Comparison of ENCODE assay signal across 31 cellular contexts in the genomic region with DNA sequence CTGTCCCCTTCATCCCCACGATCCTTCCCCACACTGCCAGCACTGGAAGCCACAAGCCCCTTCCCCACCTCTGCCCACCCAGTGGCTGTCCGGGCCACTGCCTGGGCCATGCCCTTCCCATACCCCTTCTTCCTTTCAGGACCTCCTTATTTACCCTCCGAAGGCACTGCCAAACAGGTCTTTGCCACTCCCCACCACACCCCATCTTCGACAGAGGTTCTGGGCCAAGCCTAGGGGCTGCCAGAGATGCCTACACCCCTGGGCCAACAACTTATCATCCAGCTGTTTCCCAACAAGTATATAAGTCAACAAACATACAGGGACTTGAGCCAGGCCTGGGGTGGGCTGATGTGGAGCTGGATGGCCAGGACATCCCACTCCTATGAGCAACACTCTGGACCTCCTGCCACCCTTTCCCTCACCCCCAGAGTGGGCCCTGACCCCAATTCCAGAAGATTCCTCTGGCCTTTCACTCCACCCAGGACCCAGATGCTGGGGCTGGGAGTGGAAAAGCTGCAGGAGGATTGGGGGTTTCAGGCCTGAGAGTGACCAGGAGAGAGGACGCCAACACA. TPM values are rescaled to one million over a fixed set of nuclear protein-coding genes. Genes with fewer than 3 reads are reported as not detected.
DNase-seq lines count a peak whose midpoint lies in the region; ATAC-seq and TF ChIP-seq lines count a peak whose summit lies in the region.
"Had no signal": no experiment of that assay in that cellular context is flagged by ENCODE, and none has a peak within 500 bp of the region (broad histone marks: within the 10 kb centered on the region; RNA-seq: fewer than 3 reads in every experiment).

No MANE protein-coding gene starts in this region.

- H3K4me1 Mint-ChIP-seq in activated naive CD4-positive, alpha-beta T cell treated with anti-CD3 and anti-CD28 coated beads, Interleukin-2, amount 50 U/mL, for 24 hours = peaks cover 22% of the 10 kb centered on the region
- H3K4me1 Mint-ChIP-seq in activated naive CD4-positive, alpha-beta T cell treated with anti-CD3 and anti-CD28 coated beads for 36 hours (ENCODE audit: low read depth) = peaks cover 28% of the 10 kb centered on the region

- no peak for DNase-seq in activated naive CD4-positive, alpha-beta T cell treated with anti-CD3 and anti-CD28 coated beads for 36 hours
- DNase-seq in colonic mucosa (peak; percentile 80), transverse colon (peak; percentile 74), NCI-H1930 (lab: John Stamatoyannopoulos, UW) (no peak)
- DNase-seq: activated CD8-positive, alpha-beta memory T cell treated with anti-CD3 and anti-CD28 coated beads, Interleukin-2, amount 10 ng/mL, durations not matched to agents 7 days and 5 days; activated naive CD4-positive, alpha-beta T cell treated with Interleukin-2 at 50 U/mL for 16 hours; activated T-cell treated with anti-CD3 and anti-CD28 coated beads, Interleukin-2, amount 50 U/mL, for 48 hours; effector CD8-positive, alpha-beta T cell; glutamatergic neuron; GOT3; left ventricle myocardium superior; naive thymus-derived CD8-positive, alpha-beta T cell; NCI-H2029; NCI-H524 treated with DMSO at 0.1 percent for 48 hours; ovary; PC-3; stimulated activated naive CD4-positive, alpha-beta T cell had no signal

- WGBS in transverse colon (ENCODE audit: low coverage in 1 of 2), 2 donors = 49% methylated on average over 4 of the region's 5 CpGs; no CpG with 5 or more reads in 1 of the 2 donors

- no peak overlapping the region for H3K4me3 Mint-ChIP-seq in activated naive CD4-positive, alpha-beta T cell treated with anti-CD3 and anti-CD28 coated beads, Interleukin-2, amount 50 U/mL, for 24 hours
- no peak overlapping the region for H3K4me3 Mint-ChIP-seq in activated naive CD4-positive, alpha-beta T cell treated with anti-CD3 and anti-CD28 coated beads for 36 hours
- H3K4me3 Mint-ChIP-seq: activated CD8-positive, alpha-beta memory T cell treated with anti-CD3 and anti-CD28 coated beads, Interleukin-2, amount 10 ng/mL, durations not matched to agents 7 days and 5 days had no signal

- CTCF ChIA-PET in activated naive CD4-positive, alpha-beta T cell treated with anti-CD3 and anti-CD28 coated beads for 36 hours (lab: Charles Lee) = interaction anchor here (0.6 to 8.4 kb wide), 7 partner anchors 11 to 563 kb away, joined by 3 to 213 read pairs (median 4); partner anchors contain the start of gene STARD3

- peaks cover 18% of the 10 kb centered on the region for H3K27me3 Mint-ChIP-seq in activated naive CD4-positive, alpha-beta T cell treated with anti-CD3 and anti-CD28 coated beads, Interleukin-2, amount 50 U/mL, for 24 hours
- H3K27me3 Mint-ChIP-seq in activated naive CD4-positive, alpha-beta T cell treated with anti-CD3 and anti-CD28 coated beads for 36 hours (ENCODE audit: low read depth) = peaks cover 29% of the 10 kb centered on the region

- no peaks in the 10 kb centered on the region for H3K9me3 Mint-ChIP-seq in activated naive CD4-positive, alpha-beta T cell treated with anti-CD3 and anti-CD28 coated beads, Interleukin-2, amount 50 U/mL, for 24 hours
- H3K9me3 Mint-ChIP-seq in activated naive CD4-positive, alpha-beta T cell treated with anti-CD3 and anti-CD28 coated beads for 36 hours = no peaks in the 10 kb centered on the region
- H3K9me3 Mint-ChIP-seq: naive thymus-derived CD8-positive, alpha-beta T cell had no signal

- ATAC-seq in GM18870 (IDR thresholded peaks at IDR 0.05; ENCODE audit: unreplicated experiment) (no peak), HG03378 (IDR thresholded peaks at IDR 0.05; ENCODE audit: unreplicated experiment) (no peak)
- ATAC-seq: activated CD8-positive, alpha-beta memory T cell treated with anti-CD3 and anti-CD28 coated beads, Interleukin-2, amount 10 ng/mL, durations not matched to agents 7 days and 5 days; left ventricle myocardium superior; naive thymus-derived CD8-positive, alpha-beta T cell; PC-3 had no signal

- H3K27ac ChIP-seq in colonic mucosa (peak overlapping the region; percentile 33), mucosa of rectum (ENCODE audit: low read depth in 2 of 2, low read length in 2 of 2) (peak overlapping the region; percentile 98 to 99), transverse colon (peak overlapping the region; percentile 90 to 93 (median 91))
- H3K27ac ChIP-seq: 22Rv1, epithelial cell of prostate, ovary, SK-N-MC had no signal

- H3K4me1 ChIP-seq in colonic mucosa = peaks cover 3% of the 10 kb centered on the region
- H3K4me1 ChIP-seq in mucosa of rectum (ENCODE audit: control insufficient read depth in 2 of 2, insufficient read depth in 2 of 2, low read length in 2 of 2) = peaks cover 38 to 50% of the 10 kb centered on the region in 2 donors
- peaks cover 17 to 53% (median 44%) of the 10 kb centered on the region in 4 donors for H3K4me1 ChIP-seq in transverse colon

- H3K27me3 ChIP-seq in colonic mucosa (peaks cover 11% of the 10 kb centered on the region), mucosa of rectum (ENCODE audit: control insufficient read depth in 2 of 2, insufficient read depth in 2 of 2, low read length in 2 of 2) (peaks cover 0 to 10% of the 10 kb centered on the region in 2 donors), transverse colon (peaks cover 45% of the 10 kb centered on the region)
- H3K27me3 ChIP-seq: ovary had no signal

- H3K36me3 Mint-ChIP-seq in activated naive CD4-positive, alpha-beta T cell treated with anti-CD3 and anti-CD28 coated beads, Interleukin-2, amount 50 U/mL, for 24 hours = no peaks in the 10 kb centered on the region
- H3K36me3 Mint-ChIP-seq in activated naive CD4-positive, alpha-beta T cell treated with anti-CD3 and anti-CD28 coated beads for 36 hours (ENCODE audit: low read depth) = no peaks in the 10 kb centered on the region
- H3K36me3 Mint-ChIP-seq: activated CD8-positive, alpha-beta memory T cell treated with anti-CD3 and anti-CD28 coated beads, Interleukin-2, amount 10 ng/mL, durations not matched to agents 7 days and 5 days had no signal

- peak overlapping the region; percentile 52 to 93 for H3K9ac ChIP-seq in colonic mucosa (ENCODE audit: low read depth in 2 of 2, low read length in 2 of 2)
- peak overlapping the region; percentile 41 to 99 for H3K9ac ChIP-seq in mucosa of rectum (ENCODE audit: low read depth in 1 of 2, low read length in 2 of 2)

- no peak for TF ChIP-seq EP300 in transverse colon (IDR thresholded peaks at IDR 0.05; ENCODE audit: low read depth)

- intact Hi-C loops in activated naive CD4-positive, alpha-beta T cell treated with anti-CD3 and anti-CD28 coated beads for 36 hours (cut with micrococcal nuclease) = no loop called here
- intact Hi-C loops in colonic mucosa (cut with DNase I) = loop anchor here (5.0 kb wide), 1 partner anchor 112 kb away; the partner anchor contains the start of gene GRB7
- intact Hi-C loops in transverse colon (cut with DNase I; ENCODE audit: low total_unique reads) = no loop called here

- no peak for TF ChIP-seq CTCF in colonic mucosa (IDR thresholded peaks at IDR 0.05)
- no peak for TF ChIP-seq CTCF in transverse colon (IDR thresholded peaks at IDR 0.05)

- H3K27ac Mint-ChIP-seq in activated naive CD4-positive, alpha-beta T cell treated with anti-CD3 and anti-CD28 coated beads, Interleukin-2, amount 50 U/mL, for 24 hours = peak overlapping the region; percentile 74
- H3K27ac Mint-ChIP-seq in activated naive CD4-positive, alpha-beta T cell treated with anti-CD3 and anti-CD28 coated beads for 36 hours = no peak overlapping the region
- H3K27ac Mint-ChIP-seq: activated CD8-positive, alpha-beta memory T cell treated with anti-CD3 and anti-CD28 coated beads, Interleukin-2, amount 10 ng/mL, durations not matched to agents 7 days and 5 days had no signal

- TF ChIP-seq POLR2A in transverse colon (IDR thresholded peaks at IDR 0.05) = peak; percentile 32

- in situ Hi-C loops in transverse colon (cut with MboI; ENCODE audit: low pct_ligation_motif_present in 1 of 4, low pct_unique_long_range_greater_than_20kb in 1 of 4, low sequenced_read_pairs in 3 of 4) = loop anchor here in 3 of 4 donors (10.0 to 25.0 kb wide), 3 partner anchors 112 to 130 kb away; partner anchors contain the start of genes GRB7 (in 1 of the 3) and MIEN1 (in 1 of the 3)

- H3K4me3 ChIP-seq in colonic mucosa = no peak overlapping the region
- peak overlapping the region in 1 of 2 donors; percentile 76 for H3K4me3 ChIP-seq in mucosa of rectum (ENCODE audit: low read length in 2 of 2)
- H3K4me3 ChIP-seq in transverse colon = peak overlapping the region in 1 of 4 donors; percentile 60
- H3K4me3 ChIP-seq: ovary, SK-N-MC had no signal

- H3K9me3 ChIP-seq in colonic mucosa = no peaks in the 10 kb centered on the region
- H3K9me3 ChIP-seq in mucosa of rectum (ENCODE audit: control insufficient read depth in 2 of 2, low read length in 2 of 2) = no peaks in the 10 kb centered on the region
- no peaks in the 10 kb centered on the region for H3K9me3 ChIP-seq in transverse colon
- H3K9me3 ChIP-seq: breast epithelium, ovary had no signal

- H3K36me3 ChIP-seq in colonic mucosa = no peaks in the 10 kb centered on the region
- H3K36me3 ChIP-seq in mucosa of rectum (ENCODE audit: control insufficient read depth in 2 of 2, insufficient read depth in 2 of 2, low read length in 2 of 2) = peaks cover 0 to under 1% of the 10 kb centered on the region in 2 donors
- no peaks in the 10 kb centered on the region for H3K36me3 ChIP-seq in transverse colon
- H3K36me3 ChIP-seq: breast epithelium, ovary had no signal

RNA-seq across cellular contexts. Expression of gene PPP1R1B, which starts 1.5 kb away (rescaled TPM):
- under 1 TPM in 1 of 2 experiments, not detected in 1; 0.14 TPM for total RNA-seq in activated naive CD4-positive, alpha-beta T cell treated with anti-CD3 and anti-CD28 coated beads for 36 hours
- 100 to 1,000 TPM; 331 to 350 TPM for total RNA-seq in colonic mucosa
- 100 to 1,000 TPM; 125 to 509 (median 223) TPM for total RNA-seq in transverse colon
- total RNA-seq: activated CD8-positive, alpha-beta memory T cell treated with anti-CD3 and anti-CD28 coated beads, Interleukin-2, amount 10 ng/mL, durations not matched to agents 7 days and 5 days; fibroblast of villous mesenchyme; HT1080; M059J; naive thymus-derived CD8-positive, alpha-beta T cell; T-helper 1 cell treated with Interleukin-12 subunit alpha and Interleukin-12 subunit beta and Interleukin-4 antibody, amounts not matched to agents 30 ng/mL and 1 ng/mL, for 36 hours had no signal

RNA-seq across cellular contexts. Expression of gene STARD3, which starts 11.7 kb away (rescaled TPM):
- 10 to 100 TPM; 56.1 to 56.8 TPM for total RNA-seq in activated naive CD4-positive, alpha-beta T cell treated with anti-CD3 and anti-CD28 coated beads for 36 hours
- 10 to 100 TPM; 30.0 to 41.3 TPM for total RNA-seq in colonic mucosa
- 100 to 1,000 TPM in 1 of 4 donors, 10 to 100 TPM in 3; 63.5 to 193 (median 73.2) TPM for total RNA-seq in transverse colon

RNA-seq across cellular contexts. Expression of gene NEUROD2, which starts 17.6 kb away (rescaled TPM):
- total RNA-seq in activated naive CD4-positive, alpha-beta T cell treated with anti-CD3 and anti-CD28 coated beads for 36 hours = not detected
- total RNA-seq in colonic mucosa (not detected), transverse colon (not detected)
- total RNA-seq: activated CD8-positive, alpha-beta memory T cell treated with anti-CD3 and anti-CD28 coated beads, Interleukin-2, amount 10 ng/mL, durations not matched to agents 7 days and 5 days; breast epithelium; fibroblast of villous mesenchyme; HT1080; left ventricle myocardium superior; M059J; naive thymus-derived CD8-positive, alpha-beta T cell; ovary; PC-3; renal cortical epithelial cell; T-helper 1 cell treated with Interleukin-12 subunit alpha and Interleukin-12 subunit beta and Interleukin-4 antibody, amounts not matched to agents 30 ng/mL and 1 ng/mL, for 36 hours; ureter had no signal

RNA-seq across cellular contexts. Expression of gene TCAP, which starts 39.9 kb away (rescaled TPM):
- total RNA-seq in activated naive CD4-positive, alpha-beta T cell treated with anti-CD3 and anti-CD28 coated beads for 36 hours = 1 to 10 TPM in 1 of 2 experiments, under 1 TPM in 1; 0.74 to 1.1 TPM
- total RNA-seq in colonic mucosa = 1 to 10 TPM in 1 of 2 donors, under 1 TPM in 1; 0.49 to 1.2 TPM
- total RNA-seq in transverse colon = 1 to 10 TPM in 1 of 4 donors, under 1 TPM in 1, not detected in 2; 0.64 to 1.9 TPM
- total RNA-seq: fibroblast of villous mesenchyme, M059J had no signal

RNA-seq across cellular contexts. Expression of gene PNMT, which starts 43.0 kb away (rescaled TPM):
- not detected for total RNA-seq in activated naive CD4-positive, alpha-beta T cell treated with anti-CD3 and anti-CD28 coated beads for 36 hours
- under 1 TPM in 1 of 2 donors, not detected in 1; 0.47 TPM for total RNA-seq in colonic mucosa
- 10 to 100 TPM in 1 of 4 donors, 1 to 10 TPM in 2, under 1 TPM in 1; 0.80 to 48.3 (median 1.3) TPM for total RNA-seq in transverse colon
- total RNA-seq: activated CD8-positive, alpha-beta memory T cell treated with anti-CD3 and anti-CD28 coated beads, Interleukin-2, amount 10 ng/mL, durations not matched to agents 7 days and 5 days; fibroblast of villous mesenchyme; HT1080; M059J; T-helper 1 cell treated with Interleukin-12 subunit alpha and Interleukin-12 subunit beta and Interleukin-4 antibody, amounts not matched to agents 30 ng/mL and 1 ng/mL, for 36 hours had no signal

Comparison
In these comparisons a context has a peak if more than half of its experiments do, and no peak if none do; other contexts are left out.
1. DNase-seq: peak in colonic mucosa (single experiment) and transverse colon (single experiment); none in activated naive CD4-positive, alpha-beta T cell treated with anti-CD3 and anti-CD28 coated beads for 36 hours (single experiment) and NCI-H1930 (0 of 2).
2. H3K27ac ChIP-seq: peak in every context shown above with its lines; median percentile 98 in mucosa of rectum; 91 in transverse colon; 33 in colonic mucosa.
3. RNA of gene PPP1R1B, which starts 1.5 kb away (total RNA-seq): 331 to 350 TPM in colonic mucosa and 125 to 509 TPM in transverse colon; 0.14 TPM in activated naive CD4-positive, alpha-beta T cell treated with anti-CD3 and anti-CD28 coated beads for 36 hours; every median in the first group is over 100 times any median in the second.